ENCODE assay signal across 1 cellular context in genomic region chr1:1347663-1348419, GRCh38.
A peak's percentile ranks its signal among the peaks of the same experiment; 100 is the strongest.
TF ChIP-seq lines count a peak whose summit lies in the region.

No MANE protein-coding gene starts in this region.

TF ChIP-seq in K562, 482 proteins besides CTCF, POLR2A, EP300 and RAD21 (continued from another document and continues in another):
- TF ChIP-seq PREB (CRISPR knock-in tag; IDR thresholded peaks at IDR 0.05) = no peak
- no peak; the same call in 1 of the 2 replicates for TF ChIP-seq EP400 (IDR thresholded peaks at IDR 0.05)
- peak; percentile 42; the same call in 1 of the 2 replicates for TF ChIP-seq PHF8 (IDR thresholded peaks at IDR 0.05; ENCODE audit: borderline replicate concordance, low read length)
- TF ChIP-seq ZBTB40 (IDR thresholded peaks at IDR 0.05) = peak; percentile 71
- TF ChIP-seq ZBTB40 (CRISPR knock-in tag; IDR thresholded peaks at IDR 0.05) = no peak
- TF ChIP-seq MYC (IDR thresholded peaks at IDR 0.05; ENCODE audit: low read depth, low read length) = peak; percentile 47; the same call in 1 of the 2 replicates
- no peak for TF ChIP-seq MYC (CRISPR knock-in tag; IDR thresholded peaks at IDR 0.05; ENCODE audit: borderline replicate concordance, low read depth)
- peak; percentile 66 for TF ChIP-seq GABPB1 (CRISPR knock-in tag; IDR thresholded peaks at IDR 0.05)
- no peak for TF ChIP-seq ATF6 (CRISPR knock-in tag; IDR thresholded peaks at IDR 0.05)
- TF ChIP-seq ZNF592 (IDR thresholded peaks at IDR 0.05) = peak; percentile 36; the same call in 1 of the 2 replicates
- no peak for TF ChIP-seq ZBTB12 (CRISPR knock-in tag; IDR thresholded peaks at IDR 0.05)
- TF ChIP-seq CEBPG (CRISPR knock-in tag; IDR thresholded peaks at IDR 0.05) = 0 out of 2 replicates have a peak, but pooled peaks have one; percentile 27
- TF ChIP-seq CEBPG (tag; conservative IDR thresholded peaks at IDR 0.05 in 1 of 2, IDR thresholded peaks at IDR 0.05 in 1 of 2) = no peak
- TF ChIP-seq NR2C2 (CRISPR knock-in tag; IDR thresholded peaks at IDR 0.05) = no peak
- peak; percentile 40; the same call in 1 of the 2 replicates for TF ChIP-seq NR2C2 (tag; IDR thresholded peaks at IDR 0.05)
- 0 out of 2 replicates have a peak, but pooled peaks have one; percentile 17 for TF ChIP-seq THAP12 (CRISPR knock-in tag; IDR thresholded peaks at IDR 0.05)
- TF ChIP-seq ZHX1 (conservative IDR thresholded peaks at IDR 0.05; ENCODE audit: low read length) = no peak
- peak; percentile 48 for TF ChIP-seq PCBP1 (IDR thresholded peaks at IDR 0.05; ENCODE audit: low read depth, low read length, poor library complexity, severe bottlenecking)
- no peak for TF ChIP-seq EZH2 (IDR thresholded peaks at IDR 0.05; ENCODE audit: borderline replicate concordance, low read depth, low read length)
- TF ChIP-seq ZNF778 (CRISPR knock-in tag; IDR thresholded peaks at IDR 0.05) = no peak
- TF ChIP-seq RBM22 (IDR thresholded peaks at IDR 0.05; ENCODE audit: low read depth, low read length, poor library complexity, severe bottlenecking) = peak; percentile 4
- no peak for TF ChIP-seq ZC3H11A (IDR thresholded peaks at IDR 0.05; ENCODE audit: low read depth, low read length)
- no peak for TF ChIP-seq RCOR1 (IDR thresholded peaks at IDR 0.05; ENCODE audit: borderline replicate concordance in 1 of 2, low read depth in 2 of 2, low read length in 2 of 2)
- no peak for TF ChIP-seq EGR1 (conservative IDR thresholded peaks at IDR 0.05)
- 0 out of 2 replicates have a peak, but pooled peaks have one; percentile 58 for TF ChIP-seq FOXK1 (CRISPR knock-in tag; IDR thresholded peaks at IDR 0.05; ENCODE audit: borderline replicate concordance)
- TF ChIP-seq ZNF511 (CRISPR knock-in tag; IDR thresholded peaks at IDR 0.05) = peak; percentile 64; the same call in 1 of the 2 replicates
- TF ChIP-seq CCAR2 (IDR thresholded peaks at IDR 0.05; ENCODE audit: low read depth, low read length) = no peak
- no peak for TF ChIP-seq ZKSCAN3 (CRISPR knock-in tag; IDR thresholded peaks at IDR 0.05)
- TF ChIP-seq RBBP5 (IDR thresholded peaks at IDR 0.05; ENCODE audit: borderline replicate concordance, insufficient read depth, low read length, poor library complexity, severe bottlenecking) = peak; percentile 59
